Comparison of ENCODE assay signal across 29 cellular contexts in the genomic region with DNA sequence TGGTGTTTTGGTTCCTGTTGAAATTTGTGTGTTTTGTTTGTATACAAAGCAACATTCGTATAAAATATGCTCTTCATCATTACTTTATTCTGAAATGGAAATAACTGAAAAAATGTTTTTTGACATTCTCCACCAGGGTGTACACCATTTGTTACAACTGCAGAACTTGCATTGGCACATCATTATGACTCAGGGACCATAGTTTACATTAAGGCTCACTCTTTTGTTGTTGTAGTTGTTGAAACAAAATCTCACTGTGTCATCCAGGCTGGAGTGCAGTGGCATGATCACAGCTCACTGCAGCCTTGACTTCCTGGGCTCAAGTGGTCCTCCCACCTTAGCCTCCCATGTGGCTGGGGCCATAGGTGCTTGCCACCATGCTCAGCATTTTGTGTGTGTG.
"Had no signal": no experiment of that assay in that cellular context is flagged by ENCODE, and none has a peak within 500 bp of the region (broad histone marks: within the 10 kb centered on the region; RNA-seq: fewer than 3 reads in every experiment).

No MANE protein-coding gene starts in this region.

- H3K4me1 ChIP-seq: body of pancreas had no signal

- H3K27me3 Mint-ChIP-seq: activated CD8-positive, alpha-beta T cell treated with anti-CD3 and anti-CD28 coated beads for 36 hours; activated naive CD4-positive, alpha-beta T cell treated with anti-CD3 and anti-CD28 coated beads, Interleukin-2, amount 50 U/mL, for 24 hours; central memory CD8-positive, alpha-beta T cell had no signal

- H3K9me3 ChIP-seq: ascending aorta, body of pancreas, MG63, SJCRH30, SK-N-SH had no signal

- ATAC-seq: activated CD4-positive, CD25-positive, alpha-beta regulatory T cell treated with anti-CD3 and anti-CD28 coated beads, Interleukin-2, amount 50 U/mL, for 24 hours; activated CD8-positive, alpha-beta T cell treated with anti-CD3 and anti-CD28 coated beads for 36 hours; body of pancreas; Panc1 had no signal

- H3K36me3 Mint-ChIP-seq: activated naive CD4-positive, alpha-beta T cell treated with anti-CD3 and anti-CD28 coated beads, Interleukin-2, amount 50 U/mL, for 24 hours had no signal

- H3K27ac ChIP-seq: ascending aorta, body of pancreas, KMS-11, SJCRH30 had no signal

- DNase-seq: activated CD4-positive, alpha-beta T cell treated with anti-CD3 and anti-CD28 coated beads for 4 hours; activated CD8-positive, alpha-beta memory T cell treated with anti-CD3 and anti-CD28 coated beads, Interleukin-2, amount 50 U/mL, for 48 hours; activated CD8-positive, alpha-beta T cell treated with anti-CD3 and anti-CD28 coated beads for 36 hours; activated naive CD4-positive, alpha-beta T cell; activated T-cell treated with anti-CD3 and anti-CD28 coated beads, Interleukin-2, amount 50 U/mL, for 1 hour; amniotic stem cell; body of pancreas; MG63; MV-4-11; NCI-H1092 treated with DMSO at 0.1 percent for 48 hours; NCI-H1436; NCI-H1694 treated with DMSO at 0.1 percent for 48 hours; NCI-H2029 treated with DMSO at 0.1 percent for 48 hours; NCI-H345; NCI-H510A; NCI-H526 treated with DMSO at 0.1 percent for 48 hours; NCI-H82; OCI-M1; Right ventricle myocardium superior; RPMI8226; SJCRH30; SK-N-SH had no signal

- H3K4me3 Mint-ChIP-seq: activated CD8-positive, alpha-beta T cell treated with anti-CD3 and anti-CD28 coated beads for 36 hours; activated naive CD4-positive, alpha-beta T cell treated with anti-CD3 and anti-CD28 coated beads, Interleukin-2, amount 50 U/mL, for 24 hours; central memory CD8-positive, alpha-beta T cell; T-helper 2 cell treated with Interferon-gamma antibody and Interleukin-4, amounts not matched to agents 5 μg/mL and 100 μg/mL, for 36 hours had no signal

- H3K36me3 ChIP-seq: ascending aorta, MG63, SJCRH30 had no signal

- H3K9ac ChIP-seq: KMS-11, SK-N-SH had no signal

- H3K4me2 ChIP-seq: KMS-11, SK-N-SH had no signal

- H3K4me3 ChIP-seq: ascending aorta, body of pancreas, MG63, SJCRH30 had no signal

- H3K9me3 Mint-ChIP-seq: activated CD8-positive, alpha-beta T cell treated with anti-CD3 and anti-CD28 coated beads for 36 hours; activated naive CD4-positive, alpha-beta T cell treated with anti-CD3 and anti-CD28 coated beads, Interleukin-2, amount 50 U/mL, for 24 hours had no signal

- H3K4me1 Mint-ChIP-seq: activated naive CD4-positive, alpha-beta T cell treated with anti-CD3 and anti-CD28 coated beads, Interleukin-2, amount 50 U/mL, for 24 hours; central memory CD8-positive, alpha-beta T cell had no signal

- H3K27me3 ChIP-seq: ascending aorta, body of pancreas, MG63, SJCRH30 had no signal

- H3K27ac Mint-ChIP-seq: activated CD8-positive, alpha-beta T cell treated with anti-CD3 and anti-CD28 coated beads for 36 hours; activated naive CD4-positive, alpha-beta T cell treated with anti-CD3 and anti-CD28 coated beads, Interleukin-2, amount 50 U/mL, for 24 hours; T-helper 2 cell treated with Interferon-gamma antibody and Interleukin-4, amounts not matched to agents 5 μg/mL and 100 μg/mL, for 36 hours had no signal
